8 cellular contexts compared by ENCODE assay signal in genomic region chr14:21525571-21525970, GRCh38. TPM values are rescaled to one million over a fixed set of nuclear protein-coding genes. Genes with fewer than 3 reads are reported as not detected.
DNase-seq lines count a peak whose midpoint lies in the region; ATAC-seq lines count a peak whose summit lies in the region.

No MANE protein-coding gene starts in this region.

- H2BK15ac ChIP-seq in mesenchymal stem cell (ENCODE audit: low read depth, poor library complexity, severe bottlenecking): no peak overlapping the region

- peak overlapping the region; percentile 79 for H3K4me3 Mint-ChIP-seq in central memory CD8-positive, alpha-beta T cell

- H4K8ac ChIP-seq in mesenchymal stem cell (ENCODE audit: low read length): peak overlapping the region; percentile 68

- H3K23ac ChIP-seq in mesenchymal stem cell (ENCODE audit: low read length in 2 of 2): no peak overlapping the region

- H3K27ac ChIP-seq in BLaER1 (peak overlapping the region; percentile 68), KOPT-K1 (ENCODE audit: low read depth, low read length, poor library complexity, severe bottlenecking) (peak overlapping the region; percentile 65), mesenchymal stem cell (ENCODE audit: low read length, poor library complexity, severe bottlenecking) (peak overlapping the region; percentile 48), urinary bladder (ENCODE audit: low read depth) (no peak overlapping the region)

- H3K4me3 ChIP-seq in BLaER1: peak overlapping the region; percentile 72
- peak overlapping the region; percentile 75 to 76 for H3K4me3 ChIP-seq in mesenchymal stem cell (ENCODE audit: insufficient read depth in 1 of 2, low read depth in 1 of 2, low read length in 2 of 2)
- H3K4me3 ChIP-seq in urinary bladder (ENCODE audit: low read depth, low read length): peak overlapping the region; percentile 77

- no peaks in the 10 kb centered on the region for H3K27me3 Mint-ChIP-seq in central memory CD8-positive, alpha-beta T cell

- H2AFZ ChIP-seq in mesenchymal stem cell (ENCODE audit: low read depth, low read length): no peak overlapping the region

- no peaks in the 10 kb centered on the region for H4K20me1 ChIP-seq in BLaER1

- H3K4me1 Mint-ChIP-seq in central memory CD8-positive, alpha-beta T cell: peaks cover 18% of the 10 kb centered on the region

- WGBS in mesenchymal stem cell: 41% methylated on average over 5 of the region's 12 CpGs
- WGBS in urinary bladder: 25% methylated on average over 12 of the region's 12 CpGs

- no peaks in the 10 kb centered on the region for H3K9me3 Mint-ChIP-seq in central memory CD8-positive, alpha-beta T cell

- H3K4ac ChIP-seq in mesenchymal stem cell (ENCODE audit: low read depth in 1 of 2, low read length in 2 of 2): peak overlapping the region in 1 of 2 experiments; percentile 81

- H3K36me3 ChIP-seq in BLaER1 (peaks cover 32% of the 10 kb centered on the region; the same call in 1 of the 2 replicates), KOPT-K1 (ENCODE audit: insufficient read depth, low read length) (peaks cover 3% of the 10 kb centered on the region; the same call in 1 of the 2 replicates), mesenchymal stem cell (ENCODE audit: control insufficient read depth in 1 of 2, insufficient read depth in 2 of 2, low read depth in 1 of 2, low read length in 2 of 2) (peaks cover 0 to 30% of the 10 kb centered on the region in 2 experiments), urinary bladder (ENCODE audit: insufficient read depth) (no peaks in the 10 kb centered on the region)

- H4K91ac ChIP-seq in mesenchymal stem cell (ENCODE audit: low read length): peak overlapping the region; percentile 27

- H3K18ac ChIP-seq in mesenchymal stem cell (ENCODE audit: low read depth in 1 of 2, low read length in 2 of 2): peak overlapping the region in 1 of 2 experiments; percentile 92

- H3K9ac ChIP-seq in BLaER1: peak overlapping the region; percentile 78
- H3K9ac ChIP-seq in mesenchymal stem cell (ENCODE audit: low read length): peak overlapping the region; percentile 74

- peak overlapping the region in 1 of 2 experiments; percentile 68 for H3K14ac ChIP-seq in mesenchymal stem cell (ENCODE audit: low read length in 2 of 2)

- H3K4me1 ChIP-seq in BLaER1: peaks cover 27% of the 10 kb centered on the region
- H3K4me1 ChIP-seq in mesenchymal stem cell (ENCODE audit: control insufficient read depth, insufficient read depth, low read depth, low read length): peaks cover 24% of the 10 kb centered on the region
- no peaks in the 10 kb centered on the region for H3K4me1 ChIP-seq in urinary bladder (ENCODE audit: insufficient read depth)

- peak; percentile 30 for ATAC-seq in central memory CD8-positive, alpha-beta T cell (replicated peaks; ENCODE audit: extremely low read depth, poor library complexity, severe bottlenecking)
- no peak for ATAC-seq in GM18873 (IDR thresholded peaks at IDR 0.05; ENCODE audit: low FRiP score, unreplicated experiment)

- peak overlapping the region; percentile 12 for H2BK120ac ChIP-seq in mesenchymal stem cell (ENCODE audit: low read depth, low read length)

- H2BK5ac ChIP-seq in mesenchymal stem cell (ENCODE audit: low read depth, low read length, poor library complexity, severe bottlenecking): no peak overlapping the region

- H3K9me3 ChIP-seq in BLaER1 (no peaks in the 10 kb centered on the region), KOPT-K1 (ENCODE audit: insufficient read depth, low read length, poor library complexity, severe bottlenecking) (no peaks in the 10 kb centered on the region), mesenchymal stem cell (ENCODE audit: control insufficient read depth, low read length) (no peaks in the 10 kb centered on the region)

- no peaks in the 10 kb centered on the region for H3K36me3 Mint-ChIP-seq in central memory CD8-positive, alpha-beta T cell (ENCODE audit: insufficient read depth)

- peaks cover 37% of the 10 kb centered on the region for H3K79me1 ChIP-seq in mesenchymal stem cell (replicated peaks; ENCODE audit: low read length, poor library complexity, severe bottlenecking)

- no peak for DNase-seq in central memory CD8-positive, alpha-beta T cell (ENCODE audit: low spot score in 2 of 2)
- DNase-seq in mesenchymal stem cell: peak; percentile 38
- no peak for DNase-seq in T-helper 9 cell
- DNase-seq in CD1c-positive myeloid dendritic cell (ENCODE audit: extremely low spot score): no peak

- H2BK12ac ChIP-seq in mesenchymal stem cell (ENCODE audit: low read length in 2 of 2): no peak overlapping the region

- H2AK5ac ChIP-seq in mesenchymal stem cell (ENCODE audit: low read length, severe bottlenecking): peak overlapping the region; percentile 91

- H3K4me2 ChIP-seq in BLaER1 (peak overlapping the region; percentile 85), mesenchymal stem cell (ENCODE audit: low read length, poor library complexity, severe bottlenecking) (peak overlapping the region; percentile 77)

- H3K27ac Mint-ChIP-seq in central memory CD8-positive, alpha-beta T cell (ENCODE audit: low read depth): peak overlapping the region; percentile 48

- no peaks in the 10 kb centered on the region for H3K27me3 ChIP-seq in BLaER1
- peaks cover 6 to 20% of the 10 kb centered on the region in 2 experiments for H3K27me3 ChIP-seq in mesenchymal stem cell (ENCODE audit: control insufficient read depth in 1 of 2, insufficient read depth in 1 of 2, low read length in 2 of 2)

RNA-seq across cellular contexts. Expression of gene SALL2, which starts 0.6 kb away (rescaled TPM):
- 11.8 TPM for polyA plus RNA-seq in mesenchymal stem cell (2013, experiment 1 of 2)
- 10.2 TPM for polyA plus RNA-seq in mesenchymal stem cell (2013, experiment 2 of 2)
- total RNA-seq in urinary bladder: 6.4 TPM
- 11.9 TPM for polyA plus RNA-seq in urinary bladder

RNA-seq across cellular contexts. Expression of gene METTL3, which starts 14.4 kb away (rescaled TPM):
- polyA plus RNA-seq in mesenchymal stem cell (2013, experiment 1 of 2): 25.1 TPM
- polyA plus RNA-seq in mesenchymal stem cell (2013, experiment 2 of 2): 24.8 TPM
- total RNA-seq in urinary bladder: 64.4 TPM
- 36.0 TPM for polyA plus RNA-seq in urinary bladder

RNA-seq across cellular contexts. Expression of gene TOX4, which starts 48.6 kb away (rescaled TPM):
- polyA plus RNA-seq in mesenchymal stem cell (2013, experiment 1 of 2): 61.3 TPM
- 60.5 TPM for polyA plus RNA-seq in mesenchymal stem cell (2013, experiment 2 of 2)
- 25.9 TPM for total RNA-seq in urinary bladder
- 46.5 TPM for polyA plus RNA-seq in urinary bladder

RNA-seq across cellular contexts. Expression of gene RAB2B, which starts 48.8 kb away (rescaled TPM):
- polyA plus RNA-seq in mesenchymal stem cell (2013, experiment 1 of 2): 21.3 TPM
- 20.2 TPM for polyA plus RNA-seq in mesenchymal stem cell (2013, experiment 2 of 2)
- 34.3 TPM for total RNA-seq in urinary bladder
- polyA plus RNA-seq in urinary bladder: 21.5 TPM

RNA-seq across cellular contexts. Expression of gene OR10G3, which starts 54.3 kb away (rescaled TPM):
- polyA plus RNA-seq in mesenchymal stem cell (2013, experiment 1 of 2): not detected
- not detected for polyA plus RNA-seq in mesenchymal stem cell (2013, experiment 2 of 2)
- total RNA-seq in urinary bladder: not detected
- polyA plus RNA-seq in urinary bladder: not detected
